ENCODE assay signal across 11 cellular contexts in the genomic region with DNA sequence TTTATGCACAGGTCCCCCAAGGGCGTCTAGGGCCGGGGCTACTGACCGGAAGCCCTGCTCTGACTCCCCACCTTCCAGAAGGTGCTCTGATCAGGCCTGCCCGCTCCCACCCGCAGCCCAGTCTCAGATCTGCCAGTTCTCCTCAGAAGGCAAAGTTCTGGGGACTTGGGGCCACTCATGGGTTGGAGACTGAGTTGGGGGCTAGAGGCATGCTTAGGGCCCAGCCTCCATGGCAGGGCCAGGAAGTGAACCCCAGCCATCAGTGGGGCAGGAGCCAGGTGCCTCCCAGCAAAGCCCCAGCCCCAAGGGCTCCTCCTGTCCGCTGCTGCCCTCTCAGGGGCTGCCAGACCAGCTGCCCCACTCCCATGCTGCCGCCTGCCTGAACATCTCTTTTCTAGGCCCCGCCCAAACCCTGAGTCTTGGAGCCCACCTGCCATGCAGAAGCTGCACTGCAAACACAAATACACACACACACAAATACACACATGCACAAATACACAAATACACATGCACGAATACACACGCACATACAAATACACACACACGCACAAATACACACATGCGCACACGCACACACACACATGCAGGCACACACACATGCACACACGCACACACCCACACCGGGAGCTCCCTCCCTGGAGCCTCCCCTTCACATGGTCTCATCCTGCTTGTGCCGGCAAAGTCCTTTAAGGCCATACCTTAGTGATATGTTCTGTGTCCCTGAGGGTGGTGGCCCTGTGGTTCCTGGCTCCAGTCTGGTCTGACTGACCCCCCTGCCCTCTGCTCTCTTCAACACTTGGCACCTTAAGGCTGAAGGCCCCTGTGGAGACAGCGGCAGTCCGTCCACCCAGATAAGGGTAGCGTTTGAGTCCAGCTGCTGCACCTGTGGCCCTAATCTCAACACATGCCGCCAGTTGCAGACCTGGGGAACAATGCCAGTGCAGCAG. TPM values are rescaled to one million over a fixed set of nuclear protein-coding genes. Genes with fewer than 3 reads are reported as not detected.
DNase-seq lines count a peak whose midpoint lies in the region; ATAC-seq and TF ChIP-seq lines count a peak whose summit lies in the region.
"Had no signal": no experiment of that assay in that cellular context is flagged by ENCODE, and none has a peak within 500 bp of the region (broad histone marks: within the 10 kb centered on the region; RNA-seq: fewer than 3 reads in every experiment).

No MANE protein-coding gene starts in this region.

- DNase-seq in DMS 273 (lab: John Stamatoyannopoulos, UW; ENCODE audit: unreplicated experiment) (peak; percentile 38), DMS 273 treated with DMSO at 0.1 percent for 48 hours (lab: John Stamatoyannopoulos, UW) (no peak), NCI-H69 (lab: John Stamatoyannopoulos, UW) (peak; percentile 40), sigmoid colon (peak; percentile 58), NCI-H1105 (lab: John Stamatoyannopoulos, UW) (no peak)
- no peak for DNase-seq in effector memory CD4-positive, alpha-beta T cell
- DNase-seq: NCI-H1417 treated with DMSO at 0.1 percent for 48 hours; stimulated activated CD4-positive, alpha-beta T cell treated with anti-CD3 and anti-CD28 coated beads, Interleukin-4, amount 100 ng/mL, for 4 hours had no signal

- peak overlapping the region; percentile 73 for H3K27ac ChIP-seq in effector memory CD4-positive, alpha-beta T cell (ENCODE audit: insufficient read depth, low read length, poor library complexity, severe bottlenecking)
- H3K27ac ChIP-seq in sigmoid colon: peak overlapping the region in 1 of 4 donors; percentile 37
- H3K27ac ChIP-seq: 22Rv1 had no signal

- H3K27me3 ChIP-seq in effector memory CD4-positive, alpha-beta T cell (replicated peaks; ENCODE audit: control insufficient read depth, insufficient read depth, low read length, poor library complexity, severe bottlenecking): no peaks in the 10 kb centered on the region
- H3K27me3 ChIP-seq in sigmoid colon: no peaks in the 10 kb centered on the region

- H3K4me1 ChIP-seq in effector memory CD4-positive, alpha-beta T cell (ENCODE audit: control insufficient read depth, insufficient read depth, low read length, poor library complexity, severe bottlenecking): peaks cover 52% of the 10 kb centered on the region
- H3K4me1 ChIP-seq in sigmoid colon: peaks cover 0 to 16% (median 12%) of the 10 kb centered on the region in 4 donors

- ATAC-seq in HG02763 (IDR thresholded peaks at IDR 0.05; ENCODE audit: unreplicated experiment) (no peak), HG03520 (IDR thresholded peaks at IDR 0.05; ENCODE audit: unreplicated experiment) (no peak)

- intact Hi-C loops in sigmoid colon (cut with DNase I): no loop called here

- 79 to 90% methylated on average over 20 of the region's 20 CpGs for WGBS in sigmoid colon, 2 donors

- no peak for TF ChIP-seq CTCF in sigmoid colon (IDR thresholded peaks at IDR 0.05)

- no peak overlapping the region for H3K4me3 ChIP-seq in effector memory CD4-positive, alpha-beta T cell (ENCODE audit: insufficient read depth, low read depth, low read length, poor library complexity, severe bottlenecking)
- no peak overlapping the region for H3K4me3 ChIP-seq in sigmoid colon

- no peak for TF ChIP-seq EP300 in sigmoid colon (IDR thresholded peaks at IDR 0.05)

- H3K9me3 ChIP-seq in effector memory CD4-positive, alpha-beta T cell (ENCODE audit: control insufficient read depth, low read length): no peaks in the 10 kb centered on the region
- no peaks in the 10 kb centered on the region for H3K9me3 ChIP-seq in sigmoid colon

- no peak for TF ChIP-seq POLR2A in sigmoid colon (IDR thresholded peaks at IDR 0.05)

- no peaks in the 10 kb centered on the region for H3K36me3 ChIP-seq in effector memory CD4-positive, alpha-beta T cell (ENCODE audit: control insufficient read depth, insufficient read depth, low read length)
- no peaks in the 10 kb centered on the region for H3K36me3 ChIP-seq in sigmoid colon

RNA-seq across cellular contexts. Expression of gene KLF13, which starts 59.2 kb away (rescaled TPM):
- total RNA-seq in sigmoid colon: 10 to 100 TPM; 18.7 to 28.0 (median 24.5) TPM
- polyA plus RNA-seq in sigmoid colon: 10 to 100 TPM; 23.4 to 71.9 (median 48.6) TPM

Comparison
In these comparisons a context has a peak if more than half of its experiments do, and no peak if none do; other contexts are left out.
1. DNase-seq: peak in DMS 273 (single experiment), NCI-H69 (single experiment) and sigmoid colon (single experiment); none in DMS 273 treated with DMSO at 0.1 percent for 48 hours (single experiment), effector memory CD4-positive, alpha-beta T cell (0 of 3) and NCI-H1105 (single experiment).